27 cellular contexts compared by ENCODE assay signal in genomic region chr9:137657606-137658005, GRCh38. TPM values are rescaled to one million over a fixed set of nuclear protein-coding genes. Genes with fewer than 3 reads are reported as not detected.
DNase-seq lines count a peak whose midpoint lies in the region; ATAC-seq and TF ChIP-seq lines count a peak whose summit lies in the region.
"Had no signal": no experiment of that assay in that cellular context is flagged by ENCODE, and none has a peak within 500 bp of the region (broad histone marks: within the 10 kb centered on the region; RNA-seq: fewer than 3 reads in every experiment).

No MANE protein-coding gene starts in this region.

- no peak for TF ChIP-seq POLR2A in thyroid gland (IDR thresholded peaks at IDR 0.05)

- H3K79me2 ChIP-seq in OCI-LY7 (ENCODE audit: insufficient read depth, low read depth, low read length) = peaks cover 98% of the 10 kb centered on the region

- H3K4me1 Mint-ChIP-seq in natural killer cell = peaks cover 30 to 33% of the 10 kb centered on the region in 2 donors
- peaks cover 24 to 27% of the 10 kb centered on the region in 2 donors for H3K4me1 Mint-ChIP-seq in natural killer cell treated with Interleukin-12 subunit alpha and Interleukin-12 subunit beta and Interleukin-15 and Interleukin-18, amount 100 ng/mL, for 72 hours (ENCODE audit: low read depth in 2 of 2)
- peaks cover 30 to 40% (median 30%) of the 10 kb centered on the region in 3 donors for H3K4me1 Mint-ChIP-seq in CD8-positive, alpha-beta memory T cell
- peaks cover 13% of the 10 kb centered on the region for H3K4me1 Mint-ChIP-seq in activated CD8-positive, alpha-beta memory T cell treated with anti-CD3 and anti-CD28 coated beads, Interleukin-2, amount 10 ng/mL, durations not matched to agents 7 days and 5 days

- no peaks in the 10 kb centered on the region for H3K9me2 ChIP-seq in OCI-LY7 (ENCODE audit: insufficient read depth, low read length)

- H3K27ac Mint-ChIP-seq in natural killer cell = peak overlapping the region; percentile 19 to 47
- no peak overlapping the region for H3K27ac Mint-ChIP-seq in natural killer cell treated with Interleukin-12 subunit alpha and Interleukin-12 subunit beta and Interleukin-15 and Interleukin-18, amount 100 ng/mL, for 72 hours
- H3K27ac Mint-ChIP-seq in CD8-positive, alpha-beta memory T cell = peak overlapping the region in 7 of 8 donors; percentile 14 to 90 (median 51)
- H3K27ac Mint-ChIP-seq in activated CD8-positive, alpha-beta memory T cell treated with anti-CD3 and anti-CD28 coated beads, Interleukin-2, amount 10 ng/mL, durations not matched to agents 7 days and 5 days = no peak overlapping the region
- H3K27ac Mint-ChIP-seq: HFFc6 had no signal

- H3K4me3 Mint-ChIP-seq in natural killer cell = no peak overlapping the region
- H3K4me3 Mint-ChIP-seq in natural killer cell treated with Interleukin-12 subunit alpha and Interleukin-12 subunit beta and Interleukin-15 and Interleukin-18, amount 100 ng/mL, for 72 hours = no peak overlapping the region
- peak overlapping the region in 1 of 7 donors; percentile 43 for H3K4me3 Mint-ChIP-seq in CD8-positive, alpha-beta memory T cell
- H3K4me3 Mint-ChIP-seq in activated CD8-positive, alpha-beta memory T cell treated with anti-CD3 and anti-CD28 coated beads, Interleukin-2, amount 10 ng/mL, durations not matched to agents 7 days and 5 days = no peak overlapping the region
- H3K4me3 Mint-ChIP-seq: HFFc6 had no signal

- intact Hi-C loops in natural killer cell (cut with micrococcal nuclease) = no loop called here
- intact Hi-C loops in OCI-LY7 (cut with micrococcal nuclease; ENCODE audit: unreplicated experiment) = no loop called here
- intact Hi-C loops in thyroid gland (cut with DNase I) = no loop called here

- H3K4me1 ChIP-seq in CD8-positive, alpha-beta memory T cell (ENCODE audit: insufficient read depth, low read length) = peaks cover 8% of the 10 kb centered on the region
- H3K4me1 ChIP-seq in OCI-LY7 (ENCODE audit: insufficient read depth, low read length, poor library complexity, severe bottlenecking) (peaks cover 89% of the 10 kb centered on the region), thyroid gland (peaks cover 46 to 49% of the 10 kb centered on the region in 2 donors)
- H3K4me1 ChIP-seq: A549 had no signal

- H2AFZ ChIP-seq in OCI-LY7 (ENCODE audit: low read length) = no peak overlapping the region

- no TSS peak for BruUV-seq in OCI-LY7 (replicated peaks; lab: Mats Ljungman, UMichigan)

- H3K4me3 ChIP-seq in CD8-positive, alpha-beta memory T cell (ENCODE audit: low read length) = no peak overlapping the region
- H3K4me3 ChIP-seq in OCI-LY7 (ENCODE audit: low read depth, low read length, poor library complexity, severe bottlenecking) (peak overlapping the region; percentile 45), thyroid gland (replicated peaks in 1 of 3) (no peak overlapping the region)
- H3K4me3 ChIP-seq: A549, MG63 had no signal

- no peak for TF ChIP-seq CTCF in natural killer cell (IDR thresholded peaks at IDR 0.05)
- no peak for TF ChIP-seq CTCF in OCI-LY7 (conservative IDR thresholded peaks at IDR 0.05; ENCODE audit: low read length)
- no peak for TF ChIP-seq CTCF in thyroid gland (IDR thresholded peaks at IDR 0.05)

- H3K27me3 Mint-ChIP-seq in natural killer cell (ENCODE audit: low read depth in 2 of 2) = no peaks in the 10 kb centered on the region
- no peaks in the 10 kb centered on the region for H3K27me3 Mint-ChIP-seq in natural killer cell treated with Interleukin-12 subunit alpha and Interleukin-12 subunit beta and Interleukin-15 and Interleukin-18, amount 100 ng/mL, for 72 hours
- H3K27me3 Mint-ChIP-seq in CD8-positive, alpha-beta memory T cell = no peaks in the 10 kb centered on the region
- no peaks in the 10 kb centered on the region for H3K27me3 Mint-ChIP-seq in activated CD8-positive, alpha-beta memory T cell treated with anti-CD3 and anti-CD28 coated beads, Interleukin-2, amount 10 ng/mL, durations not matched to agents 7 days and 5 days

- no peak overlapping the region for H3K27ac ChIP-seq in CD8-positive, alpha-beta memory T cell (ENCODE audit: low read depth, low read length)
- H3K27ac ChIP-seq in OCI-LY7 (ENCODE audit: low read depth, low read length, poor library complexity, severe bottlenecking) = peak overlapping the region; percentile 65
- peak overlapping the region in 2 of 3 donors; percentile 54 to 62 for H3K27ac ChIP-seq in thyroid gland
- H3K27ac ChIP-seq: A549, RWPE1 had no signal

- H3K36me3 ChIP-seq in CD8-positive, alpha-beta memory T cell (ENCODE audit: insufficient read depth, low read length) = no peaks in the 10 kb centered on the region
- peaks cover 82% of the 10 kb centered on the region for H3K36me3 ChIP-seq in OCI-LY7 (ENCODE audit: insufficient read depth, low read length)
- no peaks in the 10 kb centered on the region for H3K36me3 ChIP-seq in thyroid gland

- H4K20me1 ChIP-seq in OCI-LY7 (ENCODE audit: insufficient read depth, low read length) = no peaks in the 10 kb centered on the region

- peak overlapping the region; percentile 75 for H3K4me2 ChIP-seq in OCI-LY7 (ENCODE audit: low read length)
- H3K4me2 ChIP-seq: A549 had no signal

- H3K9me3 ChIP-seq in CD8-positive, alpha-beta memory T cell (ENCODE audit: low read length) = no peaks in the 10 kb centered on the region
- H3K9me3 ChIP-seq in OCI-LY7 (ENCODE audit: low read length) (0 out of 2 replicates have a peak, but pooled peaks cover 5% of the 10 kb centered on the region), thyroid gland (no peaks in the 10 kb centered on the region)
- H3K9me3 ChIP-seq: A549, MG63 had no signal

- no peaks in the 10 kb centered on the region for H3K9me3 Mint-ChIP-seq in natural killer cell
- no peaks in the 10 kb centered on the region for H3K9me3 Mint-ChIP-seq in natural killer cell treated with Interleukin-12 subunit alpha and Interleukin-12 subunit beta and Interleukin-15 and Interleukin-18, amount 100 ng/mL, for 72 hours
- no peaks in the 10 kb centered on the region for H3K9me3 Mint-ChIP-seq in CD8-positive, alpha-beta memory T cell
- no peaks in the 10 kb centered on the region for H3K9me3 Mint-ChIP-seq in activated CD8-positive, alpha-beta memory T cell treated with anti-CD3 and anti-CD28 coated beads, Interleukin-2, amount 10 ng/mL, durations not matched to agents 7 days and 5 days (ENCODE audit: low read depth)
- H3K9me3 Mint-ChIP-seq: HFFc6 had no signal

- CTCF ChIA-PET in CD8-positive, alpha-beta memory T cell (lab: Charles Lee) = no interaction called here
- CTCF ChIA-PET in OCI-LY7 (lab: Charles Lee; ENCODE audit: unreplicated experiment) = no interaction called here
- CTCF ChIA-PET in activated CD8-positive, alpha-beta memory T cell treated with anti-CD3 and anti-CD28 coated beads, Interleukin-2, amount 10 ng/mL, durations not matched to agents 7 days and 5 days (lab: Charles Lee) = interaction anchor here (1.4 kb wide), 1 partner anchor 15 kb away, joined by 4 read pairs; no protein-coding TSS in a partner anchor

- H3K27me3 ChIP-seq in CD8-positive, alpha-beta memory T cell (ENCODE audit: insufficient read depth, low read length, poor library complexity, severe bottlenecking) = no peaks in the 10 kb centered on the region
- H3K27me3 ChIP-seq in thyroid gland = no peaks in the 10 kb centered on the region
- H3K27me3 ChIP-seq: MG63 had no signal

- WGBS in thyroid gland, 2 donors = 30 to 43% methylated on average over 2 of the region's 2 CpGs

- no peaks in the 10 kb centered on the region for H3K36me3 Mint-ChIP-seq in natural killer cell
- no peaks in the 10 kb centered on the region for H3K36me3 Mint-ChIP-seq in natural killer cell treated with Interleukin-12 subunit alpha and Interleukin-12 subunit beta and Interleukin-15 and Interleukin-18, amount 100 ng/mL, for 72 hours
- peaks cover 0 to 39% (median 3%) of the 10 kb centered on the region in 3 donors for H3K36me3 Mint-ChIP-seq in CD8-positive, alpha-beta memory T cell
- peaks cover 7% of the 10 kb centered on the region for H3K36me3 Mint-ChIP-seq in activated CD8-positive, alpha-beta memory T cell treated with anti-CD3 and anti-CD28 coated beads, Interleukin-2, amount 10 ng/mL, durations not matched to agents 7 days and 5 days

- POLR2A ChIA-PET in CD8-positive, alpha-beta memory T cell (lab: Charles Lee) = no interaction called here
- POLR2A ChIA-PET in OCI-LY7 (lab: Charles Lee) = interaction anchor here (1.6 kb wide), 1 partner anchor 13 kb away, joined by 3 read pairs; no protein-coding TSS in a partner anchor

- no peak for DNase-seq in natural killer cell
- no peak for DNase-seq in natural killer cell treated with Interleukin-12 subunit alpha and Interleukin-12 subunit beta and Interleukin-15 and Interleukin-18, amount 100 ng/mL, for 72 hours (ENCODE audit: low spot score)
- no peak for DNase-seq in CD8-positive, alpha-beta memory T cell
- DNase-seq in OCI-LY7 (ENCODE audit: low spot score) = no peak
- peak; percentile 65 to 71 for DNase-seq in thyroid gland
- no peak for DNase-seq in NCI-H2196 (lab: John Stamatoyannopoulos, UW; ENCODE audit: unreplicated experiment)
- no peak for DNase-seq in activated CD8-positive, alpha-beta memory T cell treated with anti-CD3 and anti-CD28 coated beads, Interleukin-2, amount 10 ng/mL, durations not matched to agents 7 days and 5 days
- DNase-seq: AML-193, C1 segment of cervical spinal cord, DMS153, DND-41, H7, HFFc6, IMR-90, KG1, MG63, NCI-H1105 treated with DMSO at 0.1 percent for 48 hours, NCI-H146, NCI-H1930, NCI-H2107, NCI-H446, NCI-H524 treated with DMSO at 0.1 percent for 48 hours, NCI-H82, SHP77 had no signal

- ATAC-seq in natural killer cell = no peak
- ATAC-seq in natural killer cell treated with Interleukin-12 subunit alpha and Interleukin-12 subunit beta and Interleukin-15 and Interleukin-18, amount 100 ng/mL, for 72 hours = no peak
- ATAC-seq in activated CD8-positive, alpha-beta memory T cell treated with anti-CD3 and anti-CD28 coated beads, Interleukin-2, amount 10 ng/mL, durations not matched to agents 7 days and 5 days = no peak
- ATAC-seq: A549, Panc1 had no signal

RNA-seq across cellular contexts. Expression of gene EHMT1, which starts 38.8 kb away (rescaled TPM):
- 100 to 1,000 TPM; 173 to 200 (median 176) TPM for total RNA-seq in natural killer cell
- total RNA-seq in natural killer cell treated with Interleukin-12 subunit alpha and Interleukin-12 subunit beta and Interleukin-15 and Interleukin-18, amount 100 ng/mL, for 72 hours = 100 to 1,000 TPM in 1 of 2 donors, 10 to 100 TPM in 1; 93.1 to 184 TPM
- total RNA-seq in CD8-positive, alpha-beta memory T cell = 10 to 100 TPM; 68.9 to 74.6 TPM
- polyA plus RNA-seq in CD8-positive, alpha-beta memory T cell = 37.0 TPM
- total RNA-seq in OCI-LY7 (2014; rRNA removed; shearing (Covaris generic)) = 143 and 145 TPM in 2 replicates
- 291 and 295 TPM in 2 replicates for total RNA-seq in OCI-LY7 (2022)
- 10 to 100 TPM; 56.8 to 99.5 (median 94.4) TPM for total RNA-seq in thyroid gland
- total RNA-seq in activated CD8-positive, alpha-beta memory T cell treated with anti-CD3 and anti-CD28 coated beads, Interleukin-2, amount 10 ng/mL, durations not matched to agents 7 days and 5 days = 100 to 1,000 TPM in 1 of 2 experiments, 10 to 100 TPM in 1; 99.9 to 130 TPM

RNA-seq across cellular contexts. Expression of gene ARRDC1, which starts 52.1 kb away (rescaled TPM):
- total RNA-seq in natural killer cell (100 to 1,000 TPM in 1 of 3 donors, 10 to 100 TPM in 2; 80.7 to 105 (median 92.9) TPM), OCI-LY7 (2022) (59.6 and 64.6 TPM in 2 replicates), thyroid gland (10 to 100 TPM; 45.6 to 66.2 (median 61.2) TPM)
- total RNA-seq in natural killer cell treated with Interleukin-12 subunit alpha and Interleukin-12 subunit beta and Interleukin-15 and Interleukin-18, amount 100 ng/mL, for 72 hours = 10 to 100 TPM; 56.6 to 64.7 TPM
- total RNA-seq in CD8-positive, alpha-beta memory T cell = 10 to 100 TPM; 30.8 to 35.2 TPM
- 54.4 TPM for polyA plus RNA-seq in CD8-positive, alpha-beta memory T cell
- total RNA-seq in OCI-LY7 (2014; rRNA removed; shearing (Covaris generic)) = 47.0 and 70.3 TPM in 2 replicates
- total RNA-seq in activated CD8-positive, alpha-beta memory T cell treated with anti-CD3 and anti-CD28 coated beads, Interleukin-2, amount 10 ng/mL, durations not matched to agents 7 days and 5 days = 10 to 100 TPM; 49.0 to 50.1 TPM

Comparison
In these comparisons a context has a peak if more than half of its experiments do, and no peak if none do; other contexts are left out.
1. H3K27ac Mint-ChIP-seq: peak in natural killer cell (2 of 2) and CD8-positive, alpha-beta memory T cell (7 of 8); none in natural killer cell treated with Interleukin-12 subunit alpha and Interleukin-12 subunit beta and Interleukin-15 and Interleukin-18, amount 100 ng/mL, for 72 hours (0 of 2) and activated CD8-positive, alpha-beta memory T cell treated with anti-CD3 and anti-CD28 coated beads, Interleukin-2, amount 10 ng/mL, durations not matched to agents 7 days and 5 days (single experiment).
2. DNase-seq: peak in thyroid gland (2 of 2); none in natural killer cell (single experiment), natural killer cell treated with Interleukin-12 subunit alpha and Interleukin-12 subunit beta and Interleukin-15 and Interleukin-18, amount 100 ng/mL, for 72 hours (single experiment), CD8-positive, alpha-beta memory T cell (0 of 5), OCI-LY7 (single experiment), NCI-H2196 (single experiment) and activated CD8-positive, alpha-beta memory T cell treated with anti-CD3 and anti-CD28 coated beads, Interleukin-2, amount 10 ng/mL, durations not matched to agents 7 days and 5 days (single experiment).